In genomic region chr14:21475767-21476525, GRCh38 we compare ENCODE assay signal across 8 cellular contexts. TPM values are rescaled to one million over a fixed set of nuclear protein-coding genes. Genes with fewer than 3 reads are reported as not detected.
DNase-seq lines count a peak whose midpoint lies in the region; ATAC-seq and TF ChIP-seq lines count a peak whose summit lies in the region.

No MANE protein-coding gene starts in this region.

- ATAC-seq in activated T-cell treated with anti-CD3 and anti-CD28 coated beads, Interleukin-2, amount 50 U/mL, for 72 hours (replicated peaks in 1 of 2), result no peak
- no peak for ATAC-seq in GM21528 (IDR thresholded peaks at IDR 0.05; ENCODE audit: low FRiP score, unreplicated experiment)
- no peak for ATAC-seq in HG03108 (IDR thresholded peaks at IDR 0.05; ENCODE audit: unreplicated experiment)

- peaks cover 3 to 12% of the 10 kb centered on the region in 2 donors for H3K36me3 Mint-ChIP-seq in activated T-cell treated with anti-CD3 and anti-CD28 coated beads, Interleukin-2, amount 50 U/mL, for 72 hours (ENCODE audit: insufficient read depth in 2 of 2)
- H3K36me3 Mint-ChIP-seq in type B pancreatic cell, result peaks cover 11% of the 10 kb centered on the region

- peaks cover 29% of the 10 kb centered on the region for H3K4me1 Mint-ChIP-seq in activated T-cell treated with anti-CD3 and anti-CD28 coated beads, Interleukin-2, amount 50 U/mL, for 72 hours (ENCODE audit: low read depth)
- H3K4me1 Mint-ChIP-seq in type B pancreatic cell (ENCODE audit: unreplicated experiment), result peaks cover 18% of the 10 kb centered on the region

- peak overlapping the region; percentile 83 to 100 for H3K4me3 Mint-ChIP-seq in activated T-cell treated with anti-CD3 and anti-CD28 coated beads, Interleukin-2, amount 50 U/mL, for 72 hours
- H3K4me3 Mint-ChIP-seq in type B pancreatic cell, result peak overlapping the region; percentile 100

- TF ChIP-seq CTCF in ascending aorta (IDR thresholded peaks at IDR 0.05) (no peak), liver (IDR thresholded peaks at IDR 0.05; ENCODE audit: low read depth, low read length, missing input control) (no peak), type B pancreatic cell (conservative IDR thresholded peaks at IDR 0.05) (no peak)

- no peaks in the 10 kb centered on the region for H3K9me3 Mint-ChIP-seq in activated T-cell treated with anti-CD3 and anti-CD28 coated beads, Interleukin-2, amount 50 U/mL, for 72 hours
- no peaks in the 10 kb centered on the region for H3K9me3 Mint-ChIP-seq in type B pancreatic cell

- intact Hi-C loops in ascending aorta (cut with DNase I), result loop anchor here (1.0 to 10.0 kb wide), 5 partner anchors 39 to 1369 kb away; partner anchors contain the start of genes HNRNPC and PARP2

- peaks cover 4 to 22% of the 10 kb centered on the region in 2 donors for H3K36me3 ChIP-seq in ascending aorta
- H3K36me3 ChIP-seq in liver (ENCODE audit: control insufficient read depth in 4 of 4, insufficient read depth in 3 of 4, low read depth in 1 of 4, low read length in 3 of 4), result peaks cover 0 to 9% (median 1%) of the 10 kb centered on the region in 4 donors

- TF ChIP-seq RAD21 in liver (IDR thresholded peaks at IDR 0.05), result no peak

- H3K9me3 ChIP-seq in ascending aorta (no peaks in the 10 kb centered on the region), liver (ENCODE audit: control insufficient read depth in 4 of 4, low read length in 3 of 4) (no peaks in the 10 kb centered on the region)

- peak overlapping the region; percentile 80 to 86 for H3K4me3 ChIP-seq in ascending aorta
- H3K4me3 ChIP-seq in liver (ENCODE audit: low read depth in 1 of 3, low read length in 3 of 3), result peak overlapping the region; percentile 62 to 100 (median 90)

- H3K27ac ChIP-seq in ascending aorta (peak overlapping the region; percentile 85 to 90), liver (ENCODE audit: low read depth in 1 of 2, low read length in 2 of 2) (peak overlapping the region; percentile 80 to 91)

- 34% methylated on average over 10 of the region's 10 CpGs for WGBS in liver

- no peaks in the 10 kb centered on the region for H3K27me3 ChIP-seq in ascending aorta
- H3K27me3 ChIP-seq in liver (ENCODE audit: control insufficient read depth in 4 of 4, insufficient read depth in 4 of 4, low read length in 3 of 4), result no peaks in the 10 kb centered on the region

- no peak for DNase-seq in activated T-cell treated with anti-CD3 and anti-CD28 coated beads, Interleukin-2, amount 50 U/mL, for 72 hours
- no peak for DNase-seq in activated T-cell treated with anti-CD3 and anti-CD28 coated beads, Interleukin-2, amount 50 U/mL, for 48 hours
- DNase-seq in ascending aorta (ENCODE audit: low spot score in 2 of 2) (no peak), type B pancreatic cell (ENCODE audit: extremely low spot score, unreplicated experiment) (no peak), DMS 273 (lab: John Stamatoyannopoulos, UW; ENCODE audit: unreplicated experiment) (no peak)

- peak overlapping the region; percentile 93 for H3K27ac Mint-ChIP-seq in activated T-cell treated with anti-CD3 and anti-CD28 coated beads, Interleukin-2, amount 50 U/mL, for 72 hours
- peak overlapping the region; percentile 98 for H3K27ac Mint-ChIP-seq in type B pancreatic cell

- H3K4me1 ChIP-seq in ascending aorta (peaks cover 4 to 16% of the 10 kb centered on the region in 2 donors), liver (ENCODE audit: control insufficient read depth in 4 of 4, insufficient read depth in 4 of 4, low read length in 3 of 4) (peaks cover 8 to 25% (median 15%) of the 10 kb centered on the region in 4 donors)

- no peaks in the 10 kb centered on the region for H3K27me3 Mint-ChIP-seq in activated T-cell treated with anti-CD3 and anti-CD28 coated beads, Interleukin-2, amount 50 U/mL, for 72 hours (ENCODE audit: low read depth)
- H3K27me3 Mint-ChIP-seq in type B pancreatic cell, result no peaks in the 10 kb centered on the region

- H3K9ac ChIP-seq in liver (ENCODE audit: low read depth in 1 of 2, low read length in 2 of 2), result peak overlapping the region; percentile 89 to 93

TF ChIP-seq in liver, 16 proteins besides CTCF, POLR2A, EP300 and RAD21:
- TF ChIP-seq, protein P1, sequence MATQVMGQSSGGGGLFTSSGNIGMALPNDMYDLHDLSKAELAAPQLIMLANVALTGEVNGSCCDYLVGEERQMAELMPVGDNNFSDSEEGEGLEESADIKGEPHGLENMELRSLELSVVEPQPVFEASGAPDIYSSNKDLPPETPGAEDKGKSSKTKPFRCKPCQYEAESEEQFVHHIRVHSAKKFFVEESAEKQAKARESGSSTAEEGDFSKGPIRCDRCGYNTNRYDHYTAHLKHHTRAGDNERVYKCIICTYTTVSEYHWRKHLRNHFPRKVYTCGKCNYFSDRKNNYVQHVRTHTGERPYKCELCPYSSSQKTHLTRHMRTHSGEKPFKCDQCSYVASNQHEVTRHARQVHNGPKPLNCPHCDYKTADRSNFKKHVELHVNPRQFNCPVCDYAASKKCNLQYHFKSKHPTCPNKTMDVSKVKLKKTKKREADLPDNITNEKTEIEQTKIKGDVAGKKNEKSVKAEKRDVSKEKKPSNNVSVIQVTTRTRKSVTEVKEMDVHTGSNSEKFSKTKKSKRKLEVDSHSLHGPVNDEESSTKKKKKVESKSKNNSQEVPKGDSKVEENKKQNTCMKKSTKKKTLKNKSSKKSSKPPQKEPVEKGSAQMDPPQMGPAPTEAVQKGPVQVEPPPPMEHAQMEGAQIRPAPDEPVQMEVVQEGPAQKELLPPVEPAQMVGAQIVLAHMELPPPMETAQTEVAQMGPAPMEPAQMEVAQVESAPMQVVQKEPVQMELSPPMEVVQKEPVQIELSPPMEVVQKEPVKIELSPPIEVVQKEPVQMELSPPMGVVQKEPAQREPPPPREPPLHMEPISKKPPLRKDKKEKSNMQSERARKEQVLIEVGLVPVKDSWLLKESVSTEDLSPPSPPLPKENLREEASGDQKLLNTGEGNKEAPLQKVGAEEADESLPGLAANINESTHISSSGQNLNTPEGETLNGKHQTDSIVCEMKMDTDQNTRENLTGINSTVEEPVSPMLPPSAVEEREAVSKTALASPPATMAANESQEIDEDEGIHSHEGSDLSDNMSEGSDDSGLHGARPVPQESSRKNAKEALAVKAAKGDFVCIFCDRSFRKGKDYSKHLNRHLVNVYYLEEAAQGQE (IDR thresholded peaks at IDR 0.05), result no peak
- TF ChIP-seq HNF4G (IDR thresholded peaks at IDR 0.05) (no peak), RXRA (IDR thresholded peaks at IDR 0.05) (peak in 1 of 2 donors; percentile 37)
- TF ChIP-seq, protein P2, sequence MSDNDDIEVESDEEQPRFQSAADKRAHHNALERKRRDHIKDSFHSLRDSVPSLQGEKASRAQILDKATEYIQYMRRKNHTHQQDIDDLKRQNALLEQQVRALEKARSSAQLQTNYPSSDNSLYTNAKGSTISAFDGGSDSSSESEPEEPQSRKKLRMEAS (IDR thresholded peaks at IDR 0.05), result peak; percentile 31

RNA-seq across cellular contexts. Expression of gene RAB2B, which starts 0.8 kb away (rescaled TPM):
- 10 to 100 TPM; 44.5 to 45.4 TPM for total RNA-seq in activated T-cell treated with anti-CD3 and anti-CD28 coated beads, Interleukin-2, amount 50 U/mL, for 72 hours
- total RNA-seq in ascending aorta, result 19.2 TPM
- total RNA-seq in liver, result 10 to 100 TPM; 14.2 to 60.9 TPM
- 1 to 10 TPM; 4.2 to 6.6 TPM for polyA plus RNA-seq in liver
- total RNA-seq in type B pancreatic cell (ENCODE audit: low replicate concordance), result 20.7 and 29.4 TPM in 2 replicates

RNA-seq across cellular contexts. Expression of gene TOX4, which starts 1.0 kb away (rescaled TPM):
- 10 to 100 TPM; 68.9 to 72.4 TPM for total RNA-seq in activated T-cell treated with anti-CD3 and anti-CD28 coated beads, Interleukin-2, amount 50 U/mL, for 72 hours
- total RNA-seq in ascending aorta (76.7 TPM), liver (10 to 100 TPM; 18.3 to 22.4 TPM), type B pancreatic cell (ENCODE audit: low replicate concordance) (73.8 and 75.4 TPM in 2 replicates)
- 10 to 100 TPM; 16.9 to 29.8 TPM for polyA plus RNA-seq in liver

RNA-seq across cellular contexts. Expression of gene CHD8, which starts 20.0 kb away (rescaled TPM):
- 100 to 1,000 TPM; 102 to 107 TPM for total RNA-seq in activated T-cell treated with anti-CD3 and anti-CD28 coated beads, Interleukin-2, amount 50 U/mL, for 72 hours
- 96.0 TPM for total RNA-seq in ascending aorta
- total RNA-seq in liver, result 10 to 100 TPM; 27.3 to 29.5 TPM
- polyA plus RNA-seq in liver, result 10 to 100 TPM in 1 of 2 donors, 1 to 10 TPM in 1; 9.6 to 11.1 TPM
- total RNA-seq in type B pancreatic cell (ENCODE audit: low replicate concordance), result 90.4 and 112 TPM in 2 replicates

RNA-seq across cellular contexts. Expression of gene METTL3, which starts 35.2 kb away (rescaled TPM):
- total RNA-seq in activated T-cell treated with anti-CD3 and anti-CD28 coated beads, Interleukin-2, amount 50 U/mL, for 72 hours, result 10 to 100 TPM; 62.1 to 71.0 TPM
- 45.0 TPM for total RNA-seq in ascending aorta
- total RNA-seq in liver, result 10 to 100 TPM; 26.0 to 50.8 TPM
- polyA plus RNA-seq in liver, result 10 to 100 TPM; 10.5 to 23.8 TPM
- total RNA-seq in type B pancreatic cell (ENCODE audit: low replicate concordance), result 50.2 and 68.6 TPM in 2 replicates

RNA-seq across cellular contexts. Expression of gene SALL2, which starts 50.2 kb away (rescaled TPM):
- 1 to 10 TPM; 5.3 TPM for total RNA-seq in activated T-cell treated with anti-CD3 and anti-CD28 coated beads, Interleukin-2, amount 50 U/mL, for 72 hours
- total RNA-seq in ascending aorta (18.0 TPM), liver (1 to 10 TPM in 1 of 2 donors, under 1 TPM in 1; 0.92 to 2.9 TPM), type B pancreatic cell (ENCODE audit: low replicate concordance) (16.2 and 75.8 TPM in 2 replicates)
- polyA plus RNA-seq in liver, result under 1 TPM; 0.49 to 0.63 TPM
